9 cellular contexts compared by ENCODE assay signal in the genomic region with DNA sequence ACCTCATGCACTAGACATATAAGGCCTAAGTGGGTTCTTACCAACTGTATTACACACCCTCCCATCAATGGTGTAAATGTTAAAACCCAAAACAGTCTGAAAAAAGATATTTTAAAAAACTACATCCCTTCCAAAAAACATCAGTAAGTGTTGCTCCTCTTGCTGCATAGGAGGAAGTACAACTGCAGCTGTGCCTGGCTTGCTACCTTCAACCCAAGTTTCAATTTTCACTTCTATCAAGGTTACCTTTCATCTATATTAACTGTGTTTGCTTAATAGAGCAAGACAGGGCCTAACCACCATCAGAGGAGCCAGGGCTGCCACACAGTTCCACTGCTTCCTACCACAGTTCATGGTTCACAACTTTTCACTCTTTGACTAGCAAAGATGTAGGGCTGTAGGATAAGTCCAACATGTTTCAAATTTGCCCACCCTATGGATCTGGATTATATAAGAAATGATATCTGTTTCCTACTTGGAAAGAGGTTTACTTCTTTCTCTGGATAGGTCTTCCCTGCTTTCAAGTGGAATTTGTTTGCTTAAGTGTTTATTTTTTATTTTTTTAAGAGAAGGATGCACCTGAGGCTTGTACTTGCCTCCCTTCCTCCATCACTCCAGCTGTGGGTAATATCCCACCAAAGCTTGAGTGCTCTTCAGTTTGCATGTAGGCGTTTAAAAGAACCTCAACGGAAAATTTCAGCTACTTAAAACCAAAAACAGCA. TPM values are rescaled to one million over a fixed set of nuclear protein-coding genes. Genes with fewer than 3 reads are reported as not detected.
DNase-seq lines count a peak whose midpoint lies in the region; ATAC-seq lines count a peak whose summit lies in the region.
"Had no signal": no experiment of that assay in that cellular context is flagged by ENCODE, and none has a peak within 500 bp of the region (broad histone marks: within the 10 kb centered on the region; RNA-seq: fewer than 3 reads in every experiment).

No MANE protein-coding gene starts in this region.

- no peaks in the 10 kb centered on the region for H3K27me3 Mint-ChIP-seq in naive B cell

- H3K9me3 Mint-ChIP-seq in naive B cell, result no peaks in the 10 kb centered on the region
- H3K9me3 Mint-ChIP-seq: neural crest cell had no signal

- peaks cover 19 to 32% of the 10 kb centered on the region in 2 donors for H3K36me3 Mint-ChIP-seq in naive B cell

- ATAC-seq in GM18520 (IDR thresholded peaks at IDR 0.05; ENCODE audit: unreplicated experiment) (peak; percentile 61), GM21528 (IDR thresholded peaks at IDR 0.05; ENCODE audit: low FRiP score, unreplicated experiment) (peak; percentile 82), HG03571 (IDR thresholded peaks at IDR 0.05; ENCODE audit: unreplicated experiment) (peak; percentile 88), naive B cell (ENCODE audit: low read depth in 2 of 2) (peak; percentile 97 to 99)

- DNase-seq in naive B cell, result peak; percentile 82
- no peak for DNase-seq in kidney glomerular epithelial cell (lab: John Stamatoyannopoulos, UW)
- DNase-seq in UCSD-AML1 (lab: John Stamatoyannopoulos, UW; ENCODE audit: unreplicated experiment), result no peak
- DNase-seq in COLO668 (lab: John Stamatoyannopoulos, UW; ENCODE audit: unreplicated experiment), result no peak
- no peak for DNase-seq in retina

- H3K4me1 Mint-ChIP-seq in naive B cell, result peaks cover 66 to 85% (median 75%) of the 10 kb centered on the region in 3 donors
- H3K4me1 Mint-ChIP-seq: neural crest cell had no signal

- H3K4me3 Mint-ChIP-seq in naive B cell, result peak overlapping the region; percentile 68 to 86 (median 78)
- H3K4me3 Mint-ChIP-seq: neural crest cell had no signal

- H3K27ac Mint-ChIP-seq in naive B cell, result peak overlapping the region; percentile 76 to 98 (median 95)

RNA-seq across cellular contexts. Expression of gene GRB7, which starts 56.7 kb away (rescaled TPM):
- under 1 TPM in 3 of 6 donors, not detected in 3; 0.23 to 0.65 (median 0.29) TPM for polyA plus RNA-seq in naive B cell (ENCODE audit: low read depth in 6 of 6)
